ENCODE assay signal across 6 cellular contexts in the genomic region with DNA sequence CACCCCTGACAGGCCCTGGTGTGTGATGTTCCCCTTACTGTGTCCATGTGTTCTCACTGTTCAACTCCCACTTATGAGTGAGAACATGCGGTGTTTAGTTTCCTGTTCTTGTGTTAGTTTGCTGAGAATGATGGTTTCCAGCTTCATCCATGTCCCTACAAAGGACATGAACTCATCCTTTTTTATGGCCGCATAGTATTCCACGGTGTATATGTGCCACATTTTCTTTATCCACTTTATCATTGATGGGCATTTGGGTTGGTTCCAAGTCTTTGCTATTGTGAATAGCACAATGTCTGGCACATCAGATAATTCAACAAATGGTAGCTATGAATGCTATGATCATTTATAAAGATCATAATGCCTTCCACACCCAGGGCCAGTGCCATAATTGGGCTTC.
DNase-seq lines count a peak whose midpoint lies in the region; ATAC-seq, FAIRE-seq and TF ChIP-seq lines count a peak whose summit lies in the region.
"Not testable (repeated sequence)": the region's sequence is repeated elsewhere in the genome, so short reads cannot be mapped to it uniquely, and the experiment has no call there.

No MANE protein-coding gene starts in this region.

- intact Hi-C loops in Caco-2 (cut with micrococcal nuclease; ENCODE audit: unreplicated experiment); K562 (cut with micrococcal nuclease); endothelial cell of umbilical vein (cut with micrococcal nuclease): not testable (repeated sequence)

- not testable (repeated sequence) for TF ChIP-seq POLR2A in K562 (conservative IDR thresholded peaks at IDR 0.05); endothelial cell of umbilical vein (IDR thresholded peaks at IDR 0.05; ENCODE audit: low read depth, low read length)

- H3K9ac ChIP-seq in K562 (ENCODE audit: insufficient read depth in 1 of 2, low read depth in 2 of 2, low read length in 2 of 2); endodermal cell (ENCODE audit: extremely low read depth, low read length, poor library complexity, severe bottlenecking); endothelial cell of umbilical vein (replicated peaks; ENCODE audit: extremely low read depth, insufficient read depth, low read length): not testable (repeated sequence)

- not testable (repeated sequence) for BruUV-seq in Caco-2 (replicated peaks; lab: Mats Ljungman, UMichigan); K562 (replicated peaks; lab: Mats Ljungman, UMichigan); endothelial cell of umbilical vein (replicated peaks; lab: Mats Ljungman, UMichigan)

- ATAC-seq in K562 = not testable (repeated sequence)

- not testable (repeated sequence) for TF ChIP-seq CTCF in Caco-2 (IDR thresholded peaks at IDR 0.05; ENCODE audit: insufficient read depth in 1 of 2, low read depth in 1 of 2, low read length in 1 of 2, severe bottlenecking in 1 of 2, unreplicated experiment in 1 of 2); HEK293 (tag by site-specific recombination; IDR thresholded peaks at IDR 0.05); K562 (IDR thresholded peaks at IDR 0.05 in 2 of 3, conservative IDR thresholded peaks at IDR 0.05 in 1 of 3; ENCODE audit: insufficient read depth in 2 of 3, low read depth in 1 of 3, low read length in 3 of 3); endodermal cell (conservative IDR thresholded peaks at IDR 0.05); endothelial cell of umbilical vein (IDR thresholded peaks at IDR 0.05; ENCODE audit: extremely low read depth in 1 of 2, insufficient read depth in 1 of 2, low read depth in 1 of 2, low read length in 2 of 2)

- H3K9me3 Mint-ChIP-seq in Caco-2 (ENCODE audit: unreplicated experiment); activated naive CD4-positive, alpha-beta T cell treated with anti-CD3 and anti-CD28 coated beads, Interleukin-2, amount 50 U/mL, for 24 hours: not testable (repeated sequence)
- H3K9me3 Mint-ChIP-seq in endodermal cell = peaks cover 16% of the 10 kb centered on the region

- not testable (repeated sequence) for H3K27ac ChIP-seq in HEK293 (ENCODE audit: extremely low read depth, low read depth, low read length); K562 (ENCODE audit: extremely low read depth, low read depth, low read length); endodermal cell (ENCODE audit: low read depth, low read length); endothelial cell of umbilical vein (ENCODE audit: insufficient read depth, low read depth, low read length)

- POLR2A ChIA-PET in Caco-2 (lab: Charles Lee); HEK293 (lab: Yijun Ruan, JAX); endothelial cell of umbilical vein (lab: Charles Lee): not testable (repeated sequence)
- POLR2A ChIA-PET in K562 (lab: Yijun Ruan, JAX) = interaction anchor here (0.7 kb wide), 1 partner anchor 10 kb away, joined by 3 read pairs; no protein-coding TSS in a partner anchor

- H3K27me3 ChIP-seq in Caco-2 (replicated peaks; ENCODE audit: control insufficient read depth, insufficient read depth, low read length); K562 (ENCODE audit: control insufficient read depth in 2 of 2, insufficient read depth in 2 of 2, low read length in 2 of 2); endodermal cell (ENCODE audit: control insufficient read depth, insufficient read depth, low read length, poor library complexity, severe bottlenecking); endothelial cell of umbilical vein (ENCODE audit: control insufficient read depth in 2 of 2, insufficient read depth in 2 of 2, low read length in 2 of 2): not testable (repeated sequence)

- not testable (repeated sequence) for FAIRE-seq in K562 (lab: Jason Lieb, UNC)
- FAIRE-seq in endothelial cell of umbilical vein (lab: Jason Lieb, UNC) = peak; percentile 70

- dilution Hi-C loops in endothelial cell of umbilical vein (cut with MboI; ENCODE audit: extremely low pct_ligation_motif_present, low sequenced_read_pairs) = not testable (repeated sequence)

- not testable (repeated sequence) for H3K4me1 ChIP-seq in Caco-2; K562 (replicated peaks in 1 of 2; ENCODE audit: control insufficient read depth in 2 of 2, insufficient read depth in 2 of 2, low read length in 2 of 2); endodermal cell (ENCODE audit: control insufficient read depth, insufficient read depth, low read length); endothelial cell of umbilical vein (ENCODE audit: control insufficient read depth, extremely low read depth, insufficient read depth, low read length)
- H3K4me1 ChIP-seq in HEK293 (ENCODE audit: control insufficient read depth, insufficient read depth, low read length) = peaks cover 17% of the 10 kb centered on the region

- not testable (repeated sequence) for H3K79me2 ChIP-seq in K562 (ENCODE audit: control insufficient read depth, insufficient read depth, low read length); endothelial cell of umbilical vein (ENCODE audit: control insufficient read depth, insufficient read depth, low read length)

- in situ Hi-C loops in K562 (cut with MboI) = not testable (repeated sequence)

- not testable (repeated sequence) for H3K36me3 ChIP-seq in Caco-2 (ENCODE audit: control insufficient read depth, insufficient read depth, low read length); HEK293 (ENCODE audit: control insufficient read depth in 2 of 2, insufficient read depth in 1 of 2, low read length in 2 of 2); K562 (ENCODE audit: control insufficient read depth, insufficient read depth, low read length); endodermal cell (ENCODE audit: control insufficient read depth, insufficient read depth, low read length); endothelial cell of umbilical vein (ENCODE audit: control insufficient read depth in 2 of 2, extremely low read depth in 1 of 2, insufficient read depth in 2 of 2, low read length in 2 of 2)

- not testable (repeated sequence) for DNase-seq in Caco-2; K562 (ENCODE audit: extremely low read depth in 1 of 4, low spot score in 3 of 4); endodermal cell; endothelial cell of umbilical vein (ENCODE audit: low read depth, low spot score)

- not testable (repeated sequence) for H2AFZ ChIP-seq in K562 (ENCODE audit: low read depth, low read length); endothelial cell of umbilical vein (ENCODE audit: low read depth, low read length)

- not testable (repeated sequence) for H3K9me3 ChIP-seq in Caco-2; HEK293 (ENCODE audit: control insufficient read depth, insufficient read depth, low read depth, low read length); K562 (replicated peaks; ENCODE audit: control insufficient read depth, insufficient read depth, low read depth, low read length); endothelial cell of umbilical vein (replicated peaks; ENCODE audit: control insufficient read depth, insufficient read depth, low read length)
- peaks cover 14% of the 10 kb centered on the region for H3K9me3 ChIP-seq in endodermal cell (ENCODE audit: control insufficient read depth, low read length)

- CTCF ChIA-PET in Caco-2 (lab: Charles Lee); K562 (lab: Yijun Ruan, JAX; ENCODE audit: low intra/inter-chr PET ratio); endothelial cell of umbilical vein (lab: Charles Lee): not testable (repeated sequence)
- CTCF ChIA-PET in HEK293 (lab: Yijun Ruan, JAX) = interaction anchor here (1.0 kb wide), 1 partner anchor 16 kb away, joined by 3 read pairs; no protein-coding TSS in a partner anchor

- H3K4me1 Mint-ChIP-seq in Caco-2 (ENCODE audit: low read depth, unreplicated experiment); activated naive CD4-positive, alpha-beta T cell treated with anti-CD3 and anti-CD28 coated beads, Interleukin-2, amount 50 U/mL, for 24 hours; endodermal cell: not testable (repeated sequence)

- not testable (repeated sequence) for H3K4me3 Mint-ChIP-seq in Caco-2 (ENCODE audit: unreplicated experiment); activated naive CD4-positive, alpha-beta T cell treated with anti-CD3 and anti-CD28 coated beads, Interleukin-2, amount 50 U/mL, for 24 hours; endodermal cell

- H3K4me2 ChIP-seq in K562 (ENCODE audit: insufficient read depth, low read length); endothelial cell of umbilical vein (ENCODE audit: insufficient read depth, low read length): not testable (repeated sequence)

- WGBS in K562 (ENCODE audit: insufficient coverage, low coverage, missing lambda C conversion rate) = 0% methylated on average over 1 of the region's 3 CpGs
- WGBS in endodermal cell (ENCODE audit: insufficient coverage in 1 of 2, insufficient read length in 1 of 2), 2 experiments = 93% methylated on average over 3 of the region's 3 CpGs; no CpG with 5 or more reads in 1 of the 2 experiments

- not testable (repeated sequence) for TF ChIP-seq EP300 in K562 (IDR thresholded peaks at IDR 0.05; ENCODE audit: low read length)

- peak overlapping the region; percentile 39 for H3K27ac Mint-ChIP-seq in Caco-2 (ENCODE audit: unreplicated experiment)
- H3K27ac Mint-ChIP-seq in activated naive CD4-positive, alpha-beta T cell treated with anti-CD3 and anti-CD28 coated beads, Interleukin-2, amount 50 U/mL, for 24 hours = peak overlapping the region; percentile 59
- H3K27ac Mint-ChIP-seq in endodermal cell = not testable (repeated sequence)

- not testable (repeated sequence) for H4K20me1 ChIP-seq in K562 (replicated peaks; ENCODE audit: control insufficient read depth, insufficient read depth, low read length); endothelial cell of umbilical vein (replicated peaks; ENCODE audit: control insufficient read depth, extremely low read depth, insufficient read depth, low read length)

- not testable (repeated sequence) for TF ChIP-seq RAD21 in K562 (CRISPR knock-in tag; conservative IDR thresholded peaks at IDR 0.05 in 1 of 2, IDR thresholded peaks at IDR 0.05 in 1 of 2)

- not testable (repeated sequence) for H3K27me3 Mint-ChIP-seq in Caco-2 (ENCODE audit: insufficient read depth, unreplicated experiment); activated naive CD4-positive, alpha-beta T cell treated with anti-CD3 and anti-CD28 coated beads, Interleukin-2, amount 50 U/mL, for 24 hours; endodermal cell (ENCODE audit: insufficient read depth)

- not testable (repeated sequence) for H3K36me3 Mint-ChIP-seq in Caco-2 (ENCODE audit: insufficient read depth, unreplicated experiment); activated naive CD4-positive, alpha-beta T cell treated with anti-CD3 and anti-CD28 coated beads, Interleukin-2, amount 50 U/mL, for 24 hours; endodermal cell (ENCODE audit: low read depth)

- not testable (repeated sequence) for H3K9me1 ChIP-seq in K562 (ENCODE audit: control insufficient read depth, insufficient read depth, low read length); endothelial cell of umbilical vein (replicated peaks; ENCODE audit: control insufficient read depth, extremely low read depth, insufficient read depth, low read length)

- not testable (repeated sequence) for H3K4me3 ChIP-seq in Caco-2 (ENCODE audit: low read depth, low read length); HEK293 (ENCODE audit: low read depth, low read length); K562; endothelial cell of umbilical vein (replicated peaks in 1 of 3; ENCODE audit: insufficient read depth in 1 of 3, low read depth in 1 of 3, low read length in 3 of 3)
- H3K4me3 ChIP-seq in endodermal cell (ENCODE audit: low read length) = peak overlapping the region; percentile 8
